7 cellular contexts compared by ENCODE assay signal in the genomic region with DNA sequence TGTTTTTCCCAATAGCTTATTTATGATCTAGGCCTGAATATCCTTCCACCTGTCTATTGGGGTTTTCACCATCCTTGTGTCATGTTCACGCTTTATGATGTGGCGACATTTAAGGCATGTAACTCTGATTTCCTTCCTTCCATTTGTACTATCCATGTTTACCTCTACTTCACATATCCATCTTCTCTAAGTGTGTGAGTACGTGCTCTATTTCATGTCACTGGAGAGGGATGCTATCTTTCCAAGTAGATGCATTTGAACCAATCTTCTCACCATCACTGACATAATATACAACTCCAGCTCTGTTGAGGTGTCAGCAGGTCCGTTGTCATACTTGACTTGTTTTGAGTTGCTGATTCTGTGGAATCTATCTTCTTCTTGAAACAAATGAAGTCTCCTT.
"Had no signal": no experiment of that assay in that cellular context is flagged by ENCODE, and none has a peak within 500 bp of the region (broad histone marks: within the 10 kb centered on the region; RNA-seq: fewer than 3 reads in every experiment).

No MANE protein-coding gene starts in this region.

- H3K27me3 Mint-ChIP-seq: IgD-negative memory B cell had no signal

- H3K27ac ChIP-seq: GM23248 had no signal

- H3K4me1 ChIP-seq: HAP-1 had no signal

- H3K4me1 Mint-ChIP-seq: IgD-negative memory B cell had no signal

- H3K4me3 ChIP-seq: GM23248, HAP-1 had no signal

- H3K36me3 Mint-ChIP-seq: IgD-negative memory B cell had no signal

- H3K27ac Mint-ChIP-seq: IgD-negative memory B cell had no signal

- H3K4me3 Mint-ChIP-seq: IgD-negative memory B cell had no signal

- DNase-seq: GM23248, GOT3, H7, KBM-7 had no signal

- H2AFZ ChIP-seq: GM23248 had no signal

- H3K36me3 ChIP-seq: HAP-1 had no signal

- FAIRE-seq: HepG2 had no signal

- H3K9ac ChIP-seq: GM23248 had no signal

- H3K9me3 ChIP-seq: HAP-1 had no signal
